Comparison of ENCODE assay signal across 1 cellular context in the genomic region with DNA sequence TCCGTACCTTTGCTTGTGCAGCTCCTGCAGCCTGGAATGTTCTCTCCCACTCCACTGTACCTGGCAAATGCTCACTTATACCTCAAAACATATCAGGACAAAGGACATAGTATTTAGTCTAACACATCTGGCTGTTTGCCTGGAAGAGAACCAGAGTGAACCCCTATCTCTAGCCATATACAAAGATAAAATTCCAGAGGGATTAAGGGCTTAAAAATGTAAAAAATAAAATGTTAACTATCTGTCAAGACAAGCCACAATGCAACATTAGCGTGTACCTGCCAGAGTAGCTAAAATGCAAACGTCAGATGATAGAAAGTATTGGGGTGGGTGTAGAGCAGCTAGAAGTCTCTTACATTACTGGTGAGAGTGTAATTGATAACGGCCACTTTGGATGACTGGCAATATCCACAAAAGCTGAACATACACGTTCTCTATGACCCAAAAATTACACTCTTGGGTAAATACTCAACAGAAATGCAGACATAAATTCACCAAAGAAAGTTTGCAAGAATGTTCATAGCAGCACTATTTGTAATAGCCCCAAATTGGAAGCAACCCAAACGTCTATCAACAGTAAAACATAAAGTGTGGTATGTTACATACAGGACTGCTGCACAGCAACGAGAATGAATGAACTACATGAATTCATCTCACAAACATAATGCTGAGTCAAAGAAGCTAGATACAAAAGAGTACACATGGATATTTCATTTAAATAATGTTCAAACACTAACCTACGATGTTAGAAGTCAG.
TF ChIP-seq lines count a peak whose summit lies in the region.

No MANE protein-coding gene starts in this region.

TF ChIP-seq in HepG2, 621 proteins besides CTCF, POLR2A, EP300 and RAD21:
- no peak for TF ChIP-seq ZSCAN20 (CRISPR knock-in tag; IDR thresholded peaks at IDR 0.05; ENCODE audit: borderline replicate concordance)
- TF ChIP-seq FOXC1 (CRISPR knock-in tag; IDR thresholded peaks at IDR 0.05; ENCODE audit: borderline replicate concordance) = no peak
- no peak for TF ChIP-seq ZNF629 (CRISPR knock-in tag; conservative IDR thresholded peaks at IDR 0.05)
- 0 out of 2 replicates have a peak, but pooled peaks have one; percentile 20 for TF ChIP-seq NFE2L2 (IDR thresholded peaks at IDR 0.05; ENCODE audit: low read length)
- no peak for TF ChIP-seq AGO2 (optimal IDR thresholded peaks at IDR 0.05; ENCODE audit: low read depth, low read length)
- TF ChIP-seq DBP (CRISPR knock-in tag; IDR thresholded peaks at IDR 0.05; ENCODE audit: not compliant biosample characterization) = no peak
- TF ChIP-seq BCL6 (CRISPR knock-in tag; IDR thresholded peaks at IDR 0.05) = no peak
